ENCODE assay signal across 18 cellular contexts in the genomic region with DNA sequence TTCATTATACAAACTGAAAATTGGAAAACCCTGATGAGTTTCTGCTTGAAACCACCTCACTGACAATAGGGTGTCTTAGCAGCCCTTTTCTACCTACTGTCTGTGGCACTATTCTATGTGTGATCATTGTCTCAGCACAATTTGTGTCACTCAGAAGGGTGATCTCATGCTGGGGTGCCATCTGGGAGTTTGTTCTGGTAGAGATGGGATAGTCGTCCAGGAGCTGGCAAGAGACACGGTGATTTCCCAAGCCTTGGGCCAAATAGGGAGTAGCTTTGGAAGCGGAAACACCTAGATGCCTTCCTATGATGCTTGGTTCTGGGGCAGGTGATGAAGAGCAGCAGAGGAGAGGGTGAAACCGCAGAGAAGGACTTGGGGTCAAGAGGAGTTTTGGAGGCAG.
DNase-seq lines count a peak whose midpoint lies in the region; ATAC-seq and TF ChIP-seq lines count a peak whose summit lies in the region.
"Had no signal": no experiment of that assay in that cellular context is flagged by ENCODE, and none has a peak within 500 bp of the region (broad histone marks: within the 10 kb centered on the region; RNA-seq: fewer than 3 reads in every experiment).

No MANE protein-coding gene starts in this region.

- H3K36me3 ChIP-seq in IMR-90 (ENCODE audit: control insufficient read depth, insufficient read depth, low read length) (no peaks in the 10 kb centered on the region), sigmoid colon (no peaks in the 10 kb centered on the region)

- TF ChIP-seq EP300 in sigmoid colon (IDR thresholded peaks at IDR 0.05) = no peak

- TF ChIP-seq POLR2A in IMR-90 (IDR thresholded peaks at IDR 0.05; ENCODE audit: low read depth, low read length) = no peak
- no peak for TF ChIP-seq POLR2A in sigmoid colon (IDR thresholded peaks at IDR 0.05)

- DNase-seq in G401 (ENCODE audit: low spot score) = peak; percentile 99
- DNase-seq in IMR-90 = no peak
- DNase-seq in NCI-H69 (lab: John Stamatoyannopoulos, UW) = peak; percentile 89
- DNase-seq in cerebellum (ENCODE audit: low spot score) = peak; percentile 84
- DNase-seq in sigmoid colon = no peak
- no peak for DNase-seq in stimulated activated naive CD4-positive, alpha-beta T cell (lab: John Stamatoyannopoulos, UW)
- no peak for DNase-seq in NCI-H1436 (lab: John Stamatoyannopoulos, UW)
- DNase-seq: ACHN; AML-193; Caco-2; CD4-positive, alpha-beta T cell; GDM1; GOT3; H7; HFFc6 had no signal

- H3K27me3 ChIP-seq in IMR-90 (ENCODE audit: control insufficient read depth, insufficient read depth, low read length) (0 out of 2 replicates have a peak, but pooled peaks cover 2% of the 10 kb centered on the region), sigmoid colon (no peaks in the 10 kb centered on the region)

- no peaks in the 10 kb centered on the region for H4K20me1 ChIP-seq in IMR-90 (ENCODE audit: insufficient read depth, low read length)

- H2AFZ ChIP-seq in IMR-90 (replicated peaks; ENCODE audit: low read length, poor library complexity) = no peak overlapping the region

- ATAC-seq in IMR-90 (ENCODE audit: low read depth) (no peak), GM19455 (IDR thresholded peaks at IDR 0.05; ENCODE audit: unreplicated experiment) (no peak)
- ATAC-seq: HCT116 had no signal

- H3K4me3 ChIP-seq in IMR-90 (ENCODE audit: insufficient read depth, low read depth, low read length) = no peak overlapping the region
- no peak overlapping the region for H3K4me3 ChIP-seq in sigmoid colon

- CTCF ChIA-PET in IMR-90 (lab: Yijun Ruan, JAX) = no interaction called here

- H3K9ac ChIP-seq in IMR-90 (ENCODE audit: low read depth, low read length) = no peak overlapping the region

- H3K23ac ChIP-seq in IMR-90 (ENCODE audit: low read depth, low read length) = 0 out of 2 replicates have a peak overlapping the region, but pooled peaks have one; percentile 56

- no peak overlapping the region for H3K27ac ChIP-seq in IMR-90 (ENCODE audit: insufficient read depth, low read length)
- no peak overlapping the region for H3K27ac ChIP-seq in sigmoid colon
- H3K27ac ChIP-seq: C4-2B had no signal

- peak overlapping the region; percentile 50 for H4K91ac ChIP-seq in IMR-90 (ENCODE audit: insufficient read depth, low read depth, low read length)

- peak overlapping the region; percentile 95; the same call in 1 of the 2 replicates for H4K5ac ChIP-seq in IMR-90 (ENCODE audit: low read depth, low read length)

- POLR2A ChIA-PET in IMR-90 (lab: Charles Lee; ENCODE audit: unreplicated experiment) = interaction anchor here (0.6 kb wide), 1 partner anchor 14 kb away, joined by 3 read pairs; no protein-coding TSS in a partner anchor

- H4K8ac ChIP-seq in IMR-90 (ENCODE audit: low read depth in 2 of 2, low read length in 2 of 2) = peak overlapping the region; percentile 25 to 26; a peak in 2 of 4 replicates

- peak overlapping the region; percentile 94 for H2AK5ac ChIP-seq in IMR-90 (ENCODE audit: low read depth, low read length)

- H3K4me1 ChIP-seq in IMR-90 (ENCODE audit: control insufficient read depth, insufficient read depth, low read length) (peaks cover 19% of the 10 kb centered on the region), sigmoid colon (no peaks in the 10 kb centered on the region)
- H3K4me1 ChIP-seq: Caco-2 had no signal

- in situ Hi-C loops in G401 (cut with HindIII; ENCODE audit: low sequenced_read_pairs) (no loop called here), IMR-90 (cut with MboI; ENCODE audit: low sequenced_read_pairs) (no loop called here)

- intact Hi-C loops in IMR-90 (cut with micrococcal nuclease) (no loop called here), sigmoid colon (cut with DNase I) (no loop called here)

- H2BK15ac ChIP-seq in IMR-90 (ENCODE audit: low read depth, low read length) = peak overlapping the region; percentile 95

- H3K4me2 ChIP-seq in IMR-90 (ENCODE audit: low read depth, low read length) = no peak overlapping the region

- H3K9me3 ChIP-seq in IMR-90 (ENCODE audit: control insufficient read depth, insufficient read depth, low read length) (no peaks in the 10 kb centered on the region), sigmoid colon (no peaks in the 10 kb centered on the region)
- H3K9me3 ChIP-seq: Caco-2 had no signal

- H3K4ac ChIP-seq in IMR-90 (ENCODE audit: low read depth, low read length) = peak overlapping the region; percentile 81; the same call in 1 of the 2 replicates

- peak overlapping the region; percentile 81 for H2BK120ac ChIP-seq in IMR-90 (ENCODE audit: low read depth, low read length)

- TF ChIP-seq CTCF in IMR-90 (conservative IDR thresholded peaks at IDR 0.05; ENCODE audit: low read depth, low read length) = no peak
- TF ChIP-seq CTCF in sigmoid colon (IDR thresholded peaks at IDR 0.05) = no peak

- no peak overlapping the region; the same call in 1 of the 2 replicates for H3K14ac ChIP-seq in IMR-90 (replicated peaks; ENCODE audit: low read depth, low read length)

- no peak for TF ChIP-seq RAD21 in IMR-90 (IDR thresholded peaks at IDR 0.05; ENCODE audit: low read length)

- H3K79me1 ChIP-seq in IMR-90 (ENCODE audit: low read depth in 1 of 2, low read length in 2 of 2) = no peaks in the 10 kb centered on the region

- peaks cover 8% of the 10 kb centered on the region for H3K9me1 ChIP-seq in IMR-90 (ENCODE audit: insufficient read depth, low read length)

- H2BK20ac ChIP-seq in IMR-90 (ENCODE audit: low read depth, low read length) = peak overlapping the region; percentile 88

- peak overlapping the region; percentile 17 for H2BK5ac ChIP-seq in IMR-90 (ENCODE audit: low read depth, low read length, poor library complexity, severe bottlenecking)

- WGBS in IMR-90 (ENCODE audit: extremely low coverage in 2 of 2, insufficient read length in 1 of 2), 2 experiments = 96% methylated on average over 4 of the region's 4 CpGs; no CpG with 5 or more reads in 1 of the 2 experiments
- 74 to 81% methylated on average over 4 of the region's 4 CpGs for WGBS in sigmoid colon, 2 donors

- H2AK9ac ChIP-seq in IMR-90 (replicated peaks; ENCODE audit: low read depth, low read length, poor library complexity) = no peak overlapping the region

- H3K18ac ChIP-seq in IMR-90 (ENCODE audit: low read depth, low read length) = peak overlapping the region; percentile 96

- dilution Hi-C loops in IMR-90 (cut with HindIII; ENCODE audit: low sequenced_read_pairs, unreplicated experiment) = no loop called here

- BruUV-seq in IMR-90 (replicated peaks; lab: Mats Ljungman, UMichigan) = no TSS peak

- H3K56ac ChIP-seq in IMR-90 (ENCODE audit: extremely low read depth, insufficient read depth, low read length) = no peak overlapping the region

TF ChIP-seq in IMR-90, 13 proteins besides CTCF, POLR2A, EP300 and RAD21:
- TF ChIP-seq NFE2L2 (IDR thresholded peaks at IDR 0.05; ENCODE audit: low read depth, low read length) = no peak
- TF ChIP-seq MXI1 (IDR thresholded peaks at IDR 0.05; ENCODE audit: borderline replicate concordance, low read depth, low read length) = no peak
- TF ChIP-seq CHD1 (IDR thresholded peaks at IDR 0.05; ENCODE audit: low read depth, low read length) = no peak
- no peak for TF ChIP-seq CEBPB (IDR thresholded peaks at IDR 0.05; ENCODE audit: low read depth, low read length)
- TF ChIP-seq RFX5 (IDR thresholded peaks at IDR 0.05; ENCODE audit: low read depth, low read length) = no peak
- no peak for TF ChIP-seq MAFK (IDR thresholded peaks at IDR 0.05; ENCODE audit: low read depth, low read length)
- TF ChIP-seq, protein P1, sequence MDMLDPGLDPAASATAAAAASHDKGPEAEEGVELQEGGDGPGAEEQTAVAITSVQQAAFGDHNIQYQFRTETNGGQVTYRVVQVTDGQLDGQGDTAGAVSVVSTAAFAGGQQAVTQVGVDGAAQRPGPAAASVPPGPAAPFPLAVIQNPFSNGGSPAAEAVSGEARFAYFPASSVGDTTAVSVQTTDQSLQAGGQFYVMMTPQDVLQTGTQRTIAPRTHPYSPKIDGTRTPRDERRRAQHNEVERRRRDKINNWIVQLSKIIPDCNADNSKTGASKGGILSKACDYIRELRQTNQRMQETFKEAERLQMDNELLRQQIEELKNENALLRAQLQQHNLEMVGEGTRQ (IDR thresholded peaks at IDR 0.05; ENCODE audit: low read depth, low read length) = no peak
TF ChIP-seq in IMR-90: peak in this region for 0.

Comparison
In these comparisons a context has a peak if more than half of its experiments do, and no peak if none do; other contexts are left out.
1. DNase-seq: peak in G401 (single experiment), NCI-H69 (single experiment) and cerebellum (single experiment); none in IMR-90 (single experiment), sigmoid colon (single experiment), stimulated activated naive CD4-positive, alpha-beta T cell (0 of 6) and NCI-H1436 (single experiment).